Comparison of ENCODE assay signal across 19 cellular contexts in genomic region chr7:151779255-151779654, GRCh38.
DNase-seq lines count a peak whose midpoint lies in the region; ATAC-seq and TF ChIP-seq lines count a peak whose summit lies in the region.
"Had no signal": no experiment of that assay in that cellular context is flagged by ENCODE, and none has a peak within 500 bp of the region (broad histone marks: within the 10 kb centered on the region; RNA-seq: fewer than 3 reads in every experiment).

No MANE protein-coding gene starts in this region.

- ATAC-seq in CD4-positive, CD25-positive, alpha-beta regulatory T cell (ENCODE audit: low read depth in 2 of 2) = no peak
- ATAC-seq: GM23338, HCT116 had no signal

- peaks cover 0 to 19% (median 7%) of the 10 kb centered on the region in 11 experiments; a peak in 9 of 22 replicates for H3K36me3 ChIP-seq in BLaER1 treated with 17β-estradiol and CSF1 and Interleukin-3, amounts not matched to agents 10 nM and 100 nM
- peaks cover 20% of the 10 kb centered on the region for H3K36me3 ChIP-seq in CD4-positive, CD25-positive, alpha-beta regulatory T cell (ENCODE audit: control insufficient read depth, insufficient read depth, low read length)
- peaks cover 0 to 48% (median 0%) of the 10 kb centered on the region in 6 donors for H3K36me3 ChIP-seq in spleen
- peaks cover 0 to 7% (median 0%) of the 10 kb centered on the region in 4 donors for H3K36me3 ChIP-seq in esophagus muscularis mucosa

- H4K20me1 ChIP-seq in BLaER1 treated with 17β-estradiol and CSF1 and Interleukin-3, amounts not matched to agents 10 nM and 100 nM = peaks cover 0 to 7% (median 0%) of the 10 kb centered on the region in 11 experiments; a peak in 2 of 22 replicates

- no peak for TF ChIP-seq EP300 in esophagus muscularis mucosa (IDR thresholded peaks at IDR 0.05)

- peaks cover 11 to 24% (median 16%) of the 10 kb centered on the region in 11 experiments; a peak in 21 of 22 replicates for H3K9me3 ChIP-seq in BLaER1 treated with 17β-estradiol and CSF1 and Interleukin-3, amounts not matched to agents 10 nM and 100 nM (replicated peaks in 1 of 11)
- H3K9me3 ChIP-seq in CD4-positive, CD25-positive, alpha-beta regulatory T cell (ENCODE audit: control insufficient read depth in 2 of 2, low read length in 2 of 2) = no peaks in the 10 kb centered on the region
- H3K9me3 ChIP-seq in spleen (no peaks in the 10 kb centered on the region), esophagus muscularis mucosa (no peaks in the 10 kb centered on the region)

- peaks cover 24% of the 10 kb centered on the region for H3K36me3 Mint-ChIP-seq in CD4-positive, CD25-positive, alpha-beta regulatory T cell

- no peak overlapping the region for H3K4me3 ChIP-seq in BLaER1 treated with 17β-estradiol and CSF1 and Interleukin-3, amounts not matched to agents 10 nM and 100 nM
- no peak overlapping the region for H3K4me3 ChIP-seq in CD4-positive, CD25-positive, alpha-beta regulatory T cell (ENCODE audit: low read depth, low read length)
- H3K4me3 ChIP-seq in spleen = no peak overlapping the region
- no peak overlapping the region for H3K4me3 ChIP-seq in esophagus muscularis mucosa
- H3K4me3 ChIP-seq: GM23338 had no signal

- peak overlapping the region in 3 of 11 experiments; percentile 6 to 38 (median 7); a peak in 4 of 22 replicates for H3K27ac ChIP-seq in BLaER1 treated with 17β-estradiol and CSF1 and Interleukin-3, amounts not matched to agents 10 nM and 100 nM
- H3K27ac ChIP-seq in CD4-positive, CD25-positive, alpha-beta regulatory T cell (ENCODE audit: insufficient read depth, low read length, poor library complexity, severe bottlenecking) = no peak overlapping the region
- H3K27ac ChIP-seq in cingulate gyrus (ENCODE audit: low read depth, low read length) (peak overlapping the region; percentile 10), spleen (no peak overlapping the region), esophagus muscularis mucosa (replicated peaks in 1 of 4) (no peak overlapping the region)

- H3K27me3 ChIP-seq in BLaER1 treated with 17β-estradiol and CSF1 and Interleukin-3, amounts not matched to agents 10 nM and 100 nM = no peaks in the 10 kb centered on the region
- H3K27me3 ChIP-seq in CD4-positive, CD25-positive, alpha-beta regulatory T cell (ENCODE audit: control insufficient read depth, insufficient read depth, low read length) = no peaks in the 10 kb centered on the region
- H3K27me3 ChIP-seq in spleen (replicated peaks in 1 of 7) = no peaks in the 10 kb centered on the region
- no peaks in the 10 kb centered on the region for H3K27me3 ChIP-seq in esophagus muscularis mucosa

- no peaks in the 10 kb centered on the region for H3K27me3 Mint-ChIP-seq in CD4-positive, CD25-positive, alpha-beta regulatory T cell
- H3K27me3 Mint-ChIP-seq: B cell; CD4-positive, alpha-beta T cell had no signal

- peak overlapping the region in 2 of 3 donors; percentile 69 to 72 for H3K27ac Mint-ChIP-seq in CD4-positive, CD25-positive, alpha-beta regulatory T cell
- H3K27ac Mint-ChIP-seq: B cell; CD4-positive, alpha-beta T cell; GM23338 had no signal

- TF ChIP-seq CTCF in spleen (IDR thresholded peaks at IDR 0.05 in 8 of 11, conservative IDR thresholded peaks at IDR 0.05 in 3 of 11) = no peak
- no peak for TF ChIP-seq CTCF in esophagus muscularis mucosa (IDR thresholded peaks at IDR 0.05)

- DNase-seq in CD4-positive, CD25-positive, alpha-beta regulatory T cell = no peak
- DNase-seq in spleen (peak; percentile 29), retina (no peak), esophagus muscularis mucosa (ENCODE audit: extremely low spot score) (no peak)
- DNase-seq in activated effector memory CD4-positive, alpha-beta T cell treated with anti-CD3 and anti-CD28 coated beads, Interleukin-2, amount 50 U/mL, for 16 hours = no peak
- no peak for DNase-seq in activated CD4-positive, alpha-beta T cell treated with anti-CD3 and anti-CD28 coated beads for 4 hours
- DNase-seq: C1 segment of cervical spinal cord; CD4-positive, alpha-beta T cell; DMS 273 treated with DMSO at 0.1 percent for 48 hours; DMS79; EL; GDM1; H9 had no signal

- H3K9me3 Mint-ChIP-seq in CD4-positive, CD25-positive, alpha-beta regulatory T cell = no peaks in the 10 kb centered on the region
- H3K9me3 Mint-ChIP-seq: CD4-positive, alpha-beta T cell; CD8-positive, alpha-beta memory T cell had no signal

- peak overlapping the region in 2 of 11 experiments; percentile 4 to 12; a peak in 1 of 22 replicates for H3K9ac ChIP-seq in BLaER1 treated with 17β-estradiol and CSF1 and Interleukin-3, amounts not matched to agents 10 nM and 100 nM

- TF ChIP-seq POLR2A in spleen (IDR thresholded peaks at IDR 0.05) (no peak), esophagus muscularis mucosa (IDR thresholded peaks at IDR 0.05; ENCODE audit: low read depth) (no peak)

- H3K4me3 Mint-ChIP-seq in CD4-positive, CD25-positive, alpha-beta regulatory T cell = no peak overlapping the region
- H3K4me3 Mint-ChIP-seq: B cell; CD4-positive, alpha-beta T cell; CD8-positive, alpha-beta memory T cell; GM23338; H9 had no signal

- H3K4me1 ChIP-seq in BLaER1 treated with 17β-estradiol and CSF1 and Interleukin-3, amounts not matched to agents 10 nM and 100 nM = peaks cover 24 to 64% (median 46%) of the 10 kb centered on the region in 10 experiments
- H3K4me1 ChIP-seq in CD4-positive, CD25-positive, alpha-beta regulatory T cell (ENCODE audit: control insufficient read depth, insufficient read depth, low read length, poor library complexity, severe bottlenecking) = peaks cover 11% of the 10 kb centered on the region
- H3K4me1 ChIP-seq in spleen (peaks cover 0 to 14% (median 12%) of the 10 kb centered on the region in 6 donors), esophagus muscularis mucosa (peaks cover 9 to 27% (median 22%) of the 10 kb centered on the region in 4 donors)

- peaks cover 0 to 16% (median 13%) of the 10 kb centered on the region in 4 donors for H3K4me1 Mint-ChIP-seq in CD4-positive, CD25-positive, alpha-beta regulatory T cell
- H3K4me1 Mint-ChIP-seq: GM23338 had no signal

- 90 to 96% (median 95%) methylated on average over 6 of the region's 6 CpGs for WGBS in spleen, 5 donors
- 92% methylated on average over 6 of the region's 6 CpGs for WGBS in esophagus muscularis mucosa

- peak overlapping the region in 8 of 11 experiments; percentile 3 to 53 (median 49); a peak in 14 of 22 replicates for H3K4me2 ChIP-seq in BLaER1 treated with 17β-estradiol and CSF1 and Interleukin-3, amounts not matched to agents 10 nM and 100 nM
- H3K4me2 ChIP-seq: GM23338 had no signal

- intact Hi-C loops in spleen (cut with DNase I; ENCODE audit: low total_unique reads) (loop anchor here (10.0 kb wide), 1 partner anchor 246 kb away; the partner anchor contains the start of gene GALNT11), esophagus muscularis mucosa (cut with DNase I) (no loop called here)
